Comparison of ENCODE assay signal across 22 cellular contexts in genomic region chr2:148978736-148979135, GRCh38. TPM values are rescaled to one million over a fixed set of nuclear protein-coding genes. Genes with fewer than 3 reads are reported as not detected.
DNase-seq lines count a peak whose midpoint lies in the region; ATAC-seq and TF ChIP-seq lines count a peak whose summit lies in the region.
"Had no signal": no experiment of that assay in that cellular context is flagged by ENCODE, and none has a peak within 500 bp of the region (broad histone marks: within the 10 kb centered on the region; RNA-seq: fewer than 3 reads in every experiment).

No MANE protein-coding gene starts in this region.

- H3K36me3 ChIP-seq in adipocyte (ENCODE audit: control insufficient read depth, insufficient read depth, low read length, severe bottlenecking): no peaks in the 10 kb centered on the region
- no peaks in the 10 kb centered on the region for H3K36me3 ChIP-seq in uterus
- H3K36me3 ChIP-seq: tibial nerve had no signal

- intact Hi-C loops in Right ventricle myocardium inferior (cut with DNase I): no loop called here
- intact Hi-C loops in cardiac septum (cut with DNase I): no loop called here
- intact Hi-C loops in uterus (cut with DNase I; ENCODE audit: low total_unique reads): no loop called here

- peaks cover 18% of the 10 kb centered on the region for H3K4me1 ChIP-seq in adipocyte (ENCODE audit: control insufficient read depth, insufficient read depth, low read length)
- no peaks in the 10 kb centered on the region for H3K4me1 ChIP-seq in uterus
- H3K4me1 ChIP-seq: parathyroid adenoma had no signal

- H3K27ac Mint-ChIP-seq in glutamatergic neuron (ENCODE audit: unreplicated experiment) (peak overlapping the region; percentile 75), T-helper 17 cell (no peak overlapping the region)
- H3K27ac Mint-ChIP-seq: stimulated activated effector memory CD8-positive, alpha-beta T cell treated with anti-CD3 and anti-CD28 coated beads, Interleukin-12 subunit alpha, Interleukin-12 subunit beta, amount 100 ng/mL, for 72 hours had no signal

- H3K27me3 ChIP-seq in adipocyte (replicated peaks; ENCODE audit: control insufficient read depth, insufficient read depth, low read length) (peaks cover 11% of the 10 kb centered on the region), uterus (no peaks in the 10 kb centered on the region)
- H3K27me3 ChIP-seq: tibial nerve had no signal

- ATAC-seq in Right ventricle myocardium inferior: peak; percentile 70
- ATAC-seq in T-helper 17 cell: no peak
- ATAC-seq: stimulated activated effector memory CD8-positive, alpha-beta T cell treated with anti-CD3 and anti-CD28 coated beads, Interleukin-12 subunit alpha, Interleukin-12 subunit beta, amount 100 ng/mL, for 72 hours had no signal

- no peaks in the 10 kb centered on the region for H3K9me3 ChIP-seq in adipocyte (ENCODE audit: control insufficient read depth, low read length)
- H3K9me3 ChIP-seq in uterus: no peaks in the 10 kb centered on the region
- no peaks in the 10 kb centered on the region for H3K9me3 ChIP-seq in T-helper 17 cell (ENCODE audit: control insufficient read depth, low read length, poor library complexity, severe bottlenecking)
- H3K9me3 ChIP-seq: tibial nerve had no signal

- H3K4me1 Mint-ChIP-seq in glutamatergic neuron (ENCODE audit: low read depth, unreplicated experiment) (peaks cover 42% of the 10 kb centered on the region), T-helper 17 cell (peaks cover 11% of the 10 kb centered on the region)

- TF ChIP-seq POLR2A in uterus (IDR thresholded peaks at IDR 0.05): no peak

- TF ChIP-seq CTCF in glutamatergic neuron (IDR thresholded peaks at IDR 0.05; ENCODE audit: partially characterized antibody, unreplicated experiment) (no peak), uterus (IDR thresholded peaks at IDR 0.05) (no peak)

- H3K27me3 Mint-ChIP-seq in glutamatergic neuron (ENCODE audit: unreplicated experiment) (peaks cover 5% of the 10 kb centered on the region), T-helper 17 cell (no peaks in the 10 kb centered on the region)

- no peak overlapping the region for H3K9ac ChIP-seq in adipocyte (ENCODE audit: low read length)
- H3K9ac ChIP-seq: parathyroid adenoma had no signal

- no peak overlapping the region for H3K4me3 Mint-ChIP-seq in glutamatergic neuron (ENCODE audit: unreplicated experiment)
- no peak overlapping the region for H3K4me3 Mint-ChIP-seq in T-helper 17 cell
- H3K4me3 Mint-ChIP-seq: CD14-positive monocyte; stimulated activated effector memory CD8-positive, alpha-beta T cell treated with anti-CD3 and anti-CD28 coated beads, Interleukin-12 subunit alpha, Interleukin-12 subunit beta, amount 100 ng/mL, for 72 hours had no signal

- H3K9me3 Mint-ChIP-seq in glutamatergic neuron (ENCODE audit: unreplicated experiment): peaks cover 17% of the 10 kb centered on the region
- H3K9me3 Mint-ChIP-seq: CD14-positive monocyte; stimulated activated effector memory CD8-positive, alpha-beta T cell treated with anti-CD3 and anti-CD28 coated beads, Interleukin-12 subunit alpha, Interleukin-12 subunit beta, amount 100 ng/mL, for 72 hours had no signal

- H3K27ac ChIP-seq in uterus: no peak overlapping the region
- H3K27ac ChIP-seq: parathyroid adenoma had no signal

- H3K36me3 Mint-ChIP-seq in glutamatergic neuron (ENCODE audit: unreplicated experiment) (peaks cover 9% of the 10 kb centered on the region), T-helper 17 cell (ENCODE audit: low read depth) (peaks cover 10% of the 10 kb centered on the region)
- H3K36me3 Mint-ChIP-seq: CD14-positive monocyte had no signal

- no peak for DNase-seq in Right ventricle myocardium inferior (ENCODE audit: missing footprints)
- no peak for DNase-seq in cardiac septum (ENCODE audit: low spot score)
- peak; percentile 80 for DNase-seq in adipocyte (ENCODE audit: low read depth)
- DNase-seq in glutamatergic neuron: no peak
- DNase-seq in uterus: peak; percentile 19 to 34
- DNase-seq in T-helper 17 cell: no peak
- no peak for DNase-seq in NCI-H187 (lab: John Stamatoyannopoulos, UW)
- DNase-seq in mucosa of gallbladder (ENCODE audit: low spot score): no peak
- DNase-seq: 8988T; activated CD4-positive, alpha-beta T cell treated with anti-CD3 and anti-CD28 coated beads for 4 hours; activated CD8-positive, alpha-beta memory T cell treated with anti-CD3 and anti-CD28 coated beads, Interleukin-2, amount 50 U/mL, for 4 hours; activated naive CD4-positive, alpha-beta T cell; left cardiac atrium; NCI-H1105; SIG-M5; T-helper 9 cell had no signal

- no peak overlapping the region for H3K4me3 ChIP-seq in adipocyte (ENCODE audit: low read length)
- no peak overlapping the region for H3K4me3 ChIP-seq in uterus
- H3K4me3 ChIP-seq: smooth muscle cell, tibial nerve had no signal

RNA-seq across cellular contexts. Expression of gene LYPD6B, which starts 59.8 kb away (rescaled TPM):
- total RNA-seq in Right ventricle myocardium inferior (not detected), cardiac septum (not detected), glutamatergic neuron (ENCODE audit: unreplicated experiment) (0.69 TPM), uterus (1 to 10 TPM in 1 of 4 donors, under 1 TPM in 1, not detected in 2; 0.27 to 9.8 TPM), T-helper 17 cell (1 to 10 TPM in 1 of 2 donors, not detected in 1; 1.4 TPM), mucosa of gallbladder (98.5 TPM)
- total RNA-seq: fibroblast of lung, left cardiac atrium, tibial nerve had no signal

Comparison
In these comparisons a context has a peak if more than half of its experiments do, and no peak if none do; other contexts are left out.
1. DNase-seq: peak in adipocyte (single experiment) and uterus (2 of 2); none in Right ventricle myocardium inferior (single experiment), cardiac septum (single experiment), glutamatergic neuron (single experiment), T-helper 17 cell (0 of 3), NCI-H187 (0 of 2) and mucosa of gallbladder (single experiment).